In the genomic region with DNA sequence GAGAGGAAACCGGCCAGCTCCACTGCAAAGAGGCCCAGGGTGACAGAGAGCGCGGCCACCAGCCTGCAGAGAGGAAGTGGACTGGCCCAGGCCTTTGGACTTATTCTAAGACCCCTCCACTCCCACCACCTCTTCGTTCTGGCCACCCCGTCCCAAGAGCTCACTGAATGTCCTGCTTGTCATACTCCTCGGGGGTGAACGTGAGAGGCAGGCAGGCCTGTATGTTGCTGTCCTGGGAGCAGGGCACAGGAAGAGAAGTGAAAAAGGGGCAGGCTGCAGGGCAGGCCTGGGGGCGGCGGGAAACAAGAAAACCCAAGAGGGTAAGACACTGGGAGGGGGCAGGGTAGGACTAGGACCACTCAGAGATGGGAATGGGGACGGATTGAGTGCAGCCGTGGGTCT, we compare ENCODE assay signal across 8 cellular contexts.
DNase-seq lines count a peak whose midpoint lies in the region; ATAC-seq lines count a peak whose summit lies in the region.

No MANE protein-coding gene starts in this region.

- peak overlapping the region; percentile 82 for H3K27ac Mint-ChIP-seq in activated naive CD8-positive, alpha-beta T cell treated with anti-CD3 and anti-CD28 coated beads, Interleukin-2, amount 50 U/mL, for 24 hours
- peak overlapping the region; percentile 95 to 96 for H3K27ac Mint-ChIP-seq in stimulated activated naive CD8-positive, alpha-beta T cell treated with anti-CD3 and anti-CD28 coated beads, Interleukin-15, amount 100 ng/mL, for 72 hours

- H3K4me3 ChIP-seq in iPS-18c (ENCODE audit: insufficient read depth, low read depth, low read length) = peak overlapping the region; percentile 80

- no peaks in the 10 kb centered on the region for H3K9me3 ChIP-seq in iPS-18c (ENCODE audit: control insufficient read depth, insufficient read depth, low read length)

- H3K27me3 Mint-ChIP-seq in activated naive CD8-positive, alpha-beta T cell treated with anti-CD3 and anti-CD28 coated beads, Interleukin-2, amount 50 U/mL, for 24 hours = no peaks in the 10 kb centered on the region
- H3K27me3 Mint-ChIP-seq in stimulated activated naive CD8-positive, alpha-beta T cell treated with anti-CD3 and anti-CD28 coated beads, Interleukin-15, amount 100 ng/mL, for 72 hours = no peaks in the 10 kb centered on the region

- no peaks in the 10 kb centered on the region for H3K9me3 Mint-ChIP-seq in activated naive CD8-positive, alpha-beta T cell treated with anti-CD3 and anti-CD28 coated beads, Interleukin-2, amount 50 U/mL, for 24 hours
- H3K9me3 Mint-ChIP-seq in stimulated activated naive CD8-positive, alpha-beta T cell treated with anti-CD3 and anti-CD28 coated beads, Interleukin-15, amount 100 ng/mL, for 72 hours = no peaks in the 10 kb centered on the region

- H3K4me1 Mint-ChIP-seq in activated naive CD8-positive, alpha-beta T cell treated with anti-CD3 and anti-CD28 coated beads, Interleukin-2, amount 50 U/mL, for 24 hours = peaks cover 50% of the 10 kb centered on the region
- H3K4me1 Mint-ChIP-seq in stimulated activated naive CD8-positive, alpha-beta T cell treated with anti-CD3 and anti-CD28 coated beads, Interleukin-15, amount 100 ng/mL, for 72 hours = peaks cover 56% of the 10 kb centered on the region

- H3K36me3 Mint-ChIP-seq in activated naive CD8-positive, alpha-beta T cell treated with anti-CD3 and anti-CD28 coated beads, Interleukin-2, amount 50 U/mL, for 24 hours (ENCODE audit: low read depth) = peaks cover 6% of the 10 kb centered on the region

- ATAC-seq in HG03097 (IDR thresholded peaks at IDR 0.05; ENCODE audit: low FRiP score, unreplicated experiment) = peak; percentile 0
- ATAC-seq in activated naive CD8-positive, alpha-beta T cell treated with anti-CD3 and anti-CD28 coated beads, Interleukin-2, amount 50 U/mL, for 24 hours = peak; percentile 4
- ATAC-seq in stimulated activated naive CD8-positive, alpha-beta T cell treated with anti-CD3 and anti-CD28 coated beads, Interleukin-15, amount 100 ng/mL, for 72 hours = peak; percentile 10

- DNase-seq in EH (ENCODE audit: low read depth) (peak; percentile 29), pons (ENCODE audit: low spot score) (no peak), NCI-H2107 treated with DMSO at 0.1 percent for 48 hours (lab: John Stamatoyannopoulos, UW; ENCODE audit: unreplicated experiment) (no peak), NCI-H2196 (lab: John Stamatoyannopoulos, UW; ENCODE audit: unreplicated experiment) (no peak)
- DNase-seq in activated naive CD8-positive, alpha-beta T cell treated with anti-CD3 and anti-CD28 coated beads, Interleukin-2, amount 50 U/mL, for 24 hours = no peak
- no peak for DNase-seq in stimulated activated naive CD8-positive, alpha-beta T cell treated with anti-CD3 and anti-CD28 coated beads, Interleukin-15, amount 100 ng/mL, for 72 hours

- peak overlapping the region; percentile 95 for H3K4me3 Mint-ChIP-seq in activated naive CD8-positive, alpha-beta T cell treated with anti-CD3 and anti-CD28 coated beads, Interleukin-2, amount 50 U/mL, for 24 hours
- peak overlapping the region; percentile 95 to 96 for H3K4me3 Mint-ChIP-seq in stimulated activated naive CD8-positive, alpha-beta T cell treated with anti-CD3 and anti-CD28 coated beads, Interleukin-15, amount 100 ng/mL, for 72 hours
